In the genomic region with DNA sequence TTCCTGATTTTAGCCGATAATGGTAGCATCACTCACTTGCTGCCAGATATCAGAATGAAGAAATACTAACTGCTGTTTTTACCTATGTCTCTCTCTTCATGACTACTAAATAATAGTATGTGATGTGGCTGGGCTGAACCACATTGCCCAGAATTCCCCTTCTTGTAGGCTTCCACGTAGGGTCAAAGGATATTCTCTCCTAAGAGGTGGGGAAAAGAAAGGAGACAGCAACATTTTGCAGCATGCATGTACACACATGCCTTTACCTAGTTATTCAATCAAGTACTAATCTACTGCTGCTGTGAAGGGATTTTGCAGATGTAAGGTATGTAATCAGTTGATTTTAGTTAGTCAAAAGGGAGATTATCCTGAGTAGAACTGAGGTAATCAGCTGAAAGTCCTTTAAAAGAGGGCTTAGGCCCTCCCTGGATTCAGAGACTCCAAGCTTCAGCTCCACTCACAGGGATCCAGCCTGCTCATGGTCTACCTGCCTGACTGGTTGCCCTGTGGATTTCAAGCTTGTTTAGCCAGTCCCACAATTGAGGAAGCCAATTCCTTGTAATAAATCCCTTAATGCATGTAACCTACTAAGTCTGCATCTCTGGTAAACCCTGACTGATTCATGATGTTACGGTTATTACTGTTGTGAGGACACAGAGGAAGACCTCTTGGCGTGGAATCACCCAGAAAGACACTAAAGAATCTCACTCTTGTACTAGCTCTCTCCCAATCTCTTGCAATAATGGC, we compare ENCODE assay signal across 1 cellular context.
TF ChIP-seq lines count a peak whose summit lies in the region.

No MANE protein-coding gene starts in this region.

TF ChIP-seq in IMR-90, 13 proteins besides CTCF, POLR2A, EP300 and RAD21:
- TF ChIP-seq RCOR1 (IDR thresholded peaks at IDR 0.05; ENCODE audit: insufficient replicate concordance, low read length): no peak
- no peak for TF ChIP-seq MXI1 (IDR thresholded peaks at IDR 0.05; ENCODE audit: borderline replicate concordance, low read depth, low read length)
- no peak for TF ChIP-seq RFX5 (IDR thresholded peaks at IDR 0.05; ENCODE audit: low read depth, low read length)
- no peak for TF ChIP-seq CHD1 (IDR thresholded peaks at IDR 0.05; ENCODE audit: low read depth, low read length)
- no peak for TF ChIP-seq MAZ (IDR thresholded peaks at IDR 0.05; ENCODE audit: borderline replicate concordance, low read depth, low read length)
- TF ChIP-seq, protein P1, sequence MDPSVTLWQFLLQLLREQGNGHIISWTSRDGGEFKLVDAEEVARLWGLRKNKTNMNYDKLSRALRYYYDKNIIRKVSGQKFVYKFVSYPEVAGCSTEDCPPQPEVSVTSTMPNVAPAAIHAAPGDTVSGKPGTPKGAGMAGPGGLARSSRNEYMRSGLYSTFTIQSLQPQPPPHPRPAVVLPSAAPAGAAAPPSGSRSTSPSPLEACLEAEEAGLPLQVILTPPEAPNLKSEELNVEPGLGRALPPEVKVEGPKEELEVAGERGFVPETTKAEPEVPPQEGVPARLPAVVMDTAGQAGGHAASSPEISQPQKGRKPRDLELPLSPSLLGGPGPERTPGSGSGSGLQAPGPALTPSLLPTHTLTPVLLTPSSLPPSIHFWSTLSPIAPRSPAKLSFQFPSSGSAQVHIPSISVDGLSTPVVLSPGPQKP (IDR thresholded peaks at IDR 0.05; ENCODE audit: borderline replicate concordance, low read depth, low read length): no peak
- no peak for TF ChIP-seq MAFK (IDR thresholded peaks at IDR 0.05; ENCODE audit: low read depth, low read length)
- no peak for TF ChIP-seq CEBPB (IDR thresholded peaks at IDR 0.05; ENCODE audit: low read depth, low read length)
- no peak for TF ChIP-seq BHLHE40 (IDR thresholded peaks at IDR 0.05; ENCODE audit: low read depth, low read length)
- TF ChIP-seq, protein P2, sequence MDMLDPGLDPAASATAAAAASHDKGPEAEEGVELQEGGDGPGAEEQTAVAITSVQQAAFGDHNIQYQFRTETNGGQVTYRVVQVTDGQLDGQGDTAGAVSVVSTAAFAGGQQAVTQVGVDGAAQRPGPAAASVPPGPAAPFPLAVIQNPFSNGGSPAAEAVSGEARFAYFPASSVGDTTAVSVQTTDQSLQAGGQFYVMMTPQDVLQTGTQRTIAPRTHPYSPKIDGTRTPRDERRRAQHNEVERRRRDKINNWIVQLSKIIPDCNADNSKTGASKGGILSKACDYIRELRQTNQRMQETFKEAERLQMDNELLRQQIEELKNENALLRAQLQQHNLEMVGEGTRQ (IDR thresholded peaks at IDR 0.05; ENCODE audit: low read depth, low read length): no peak
- TF ChIP-seq FOS (IDR thresholded peaks at IDR 0.05; ENCODE audit: low read depth, low read length): no peak
